1 cellular context compared by ENCODE assay signal in genomic region chr7:158976468-158976848, GRCh38.
TF ChIP-seq lines count a peak whose summit lies in the region.

No MANE protein-coding gene starts in this region.

TF ChIP-seq in GM23338, 12 proteins besides CTCF, POLR2A, EP300 and RAD21 (continued from another document):
- TF ChIP-seq REST (IDR thresholded peaks at IDR 0.05; ENCODE audit: unreplicated experiment) (no peak), STAT1 (IDR thresholded peaks at IDR 0.05; ENCODE audit: unreplicated experiment) (no peak), JUNB (IDR thresholded peaks at IDR 0.05; ENCODE audit: unreplicated experiment) (no peak), ETS1 (IDR thresholded peaks at IDR 0.05) (no peak), ZNF462 (CRISPR knock-in tag; IDR thresholded peaks at IDR 0.05) (no peak), EZH2phosphoT487 (IDR thresholded peaks at IDR 0.05; ENCODE audit: unreplicated experiment) (no peak), CREB1 (CRISPR knock-in tag; IDR thresholded peaks at IDR 0.05; ENCODE audit: low read depth) (no peak), ZNF331 (CRISPR knock-in tag; IDR thresholded peaks at IDR 0.05; ENCODE audit: low read depth) (no peak)
